ENCODE assay signal across 23 cellular contexts in the genomic region with DNA sequence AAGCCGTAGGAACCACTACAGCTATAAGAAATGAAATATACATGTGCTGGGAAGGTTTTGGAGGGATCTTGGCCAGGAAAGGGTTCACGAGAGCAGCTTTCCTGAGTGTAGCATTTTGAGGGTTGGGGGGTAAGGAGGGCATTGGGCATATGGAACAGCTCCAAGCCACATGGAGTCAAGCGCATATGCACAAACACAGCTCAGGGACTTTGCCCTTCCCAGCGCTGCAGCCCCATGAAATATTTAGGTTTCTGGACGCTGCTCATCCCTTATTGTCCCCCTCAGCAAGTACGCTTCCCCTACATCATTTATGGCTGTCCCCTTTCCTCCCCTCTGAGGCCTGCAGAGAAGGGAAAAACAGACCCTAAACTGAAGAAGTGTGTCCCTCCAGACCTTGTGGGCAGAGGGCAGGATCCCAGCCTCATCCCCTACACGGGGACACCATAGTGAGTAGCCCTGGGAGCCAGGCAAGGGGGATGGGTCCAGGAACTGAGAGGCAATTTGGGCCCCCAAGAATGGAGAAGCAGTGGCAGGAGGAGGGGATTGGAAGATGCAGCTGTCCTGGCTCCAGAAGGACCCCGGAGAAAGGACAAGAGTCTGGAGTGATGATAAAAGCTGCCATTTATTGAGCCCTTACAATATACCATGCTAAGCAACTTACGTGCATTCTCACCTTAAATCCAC. TPM values are rescaled to one million over a fixed set of nuclear protein-coding genes. Genes with fewer than 3 reads are reported as not detected.
DNase-seq lines count a peak whose midpoint lies in the region; ATAC-seq and TF ChIP-seq lines count a peak whose summit lies in the region.
"Had no signal": no experiment of that assay in that cellular context is flagged by ENCODE, and none has a peak within 500 bp of the region (broad histone marks: within the 10 kb centered on the region; RNA-seq: fewer than 3 reads in every experiment).

No MANE protein-coding gene starts in this region.

- H3K4me1 ChIP-seq in IMR-90 (ENCODE audit: control insufficient read depth, insufficient read depth, low read length) (peaks cover 17% of the 10 kb centered on the region), thymus (ENCODE audit: control insufficient read depth, insufficient read depth, low read length) (peaks cover 68% of the 10 kb centered on the region), ovary (ENCODE audit: insufficient read depth) (peaks cover 3% of the 10 kb centered on the region), MM.1S (ENCODE audit: low read length) (peaks cover 15% of the 10 kb centered on the region)

- CTCF ChIA-PET in IMR-90 (lab: Yijun Ruan, JAX), result interaction anchor here (1.1 kb wide), 2 partner anchors 34 to 35 kb away, joined by 3 to 4 read pairs; a partner anchor contains a TSS

- TF ChIP-seq POLR2A in IMR-90 (IDR thresholded peaks at IDR 0.05; ENCODE audit: low read depth, low read length) (no peak), ovary (IDR thresholded peaks at IDR 0.05) (no peak)

- no peak overlapping the region for H3K14ac ChIP-seq in IMR-90 (replicated peaks; ENCODE audit: low read depth, low read length)

- peaks cover 26% of the 10 kb centered on the region for H3K9me1 ChIP-seq in IMR-90 (ENCODE audit: insufficient read depth, low read length)

- peaks cover 3% of the 10 kb centered on the region; the same call in 1 of the 2 replicates for H3K27me3 ChIP-seq in IMR-90 (ENCODE audit: control insufficient read depth, insufficient read depth, low read length)
- no peaks in the 10 kb centered on the region for H3K27me3 ChIP-seq in neural cell (ENCODE audit: insufficient read depth, low read depth, low read length)
- no peaks in the 10 kb centered on the region for H3K27me3 ChIP-seq in thymus (ENCODE audit: control insufficient read depth, insufficient read depth)
- no peaks in the 10 kb centered on the region for H3K27me3 ChIP-seq in ovary
- no peaks in the 10 kb centered on the region for H3K27me3 ChIP-seq in MM.1S (replicated peaks; ENCODE audit: insufficient read depth, low read length)
- H3K27me3 ChIP-seq: MG63, vagina had no signal

- H3K27ac ChIP-seq in IMR-90 (ENCODE audit: insufficient read depth, low read length) (no peak overlapping the region), neural cell (ENCODE audit: low read length) (peak overlapping the region; percentile 98), thymus (ENCODE audit: low read depth) (peak overlapping the region; percentile 5), ovary (no peak overlapping the region), MM.1S (ENCODE audit: low read length) (no peak overlapping the region)
- H3K27ac ChIP-seq: C4-2B, prostate gland had no signal

- no peak overlapping the region; the same call in 1 of the 2 replicates for H3K56ac ChIP-seq in IMR-90 (ENCODE audit: extremely low read depth, insufficient read depth, low read length)

- peak overlapping the region; percentile 73; the same call in 1 of the 2 replicates for H4K91ac ChIP-seq in IMR-90 (ENCODE audit: insufficient read depth, low read depth, low read length)

- H3K27ac Mint-ChIP-seq in endothelial cell (ENCODE audit: unreplicated experiment), result peak overlapping the region; percentile 52
- no peak overlapping the region for H3K27ac Mint-ChIP-seq in osteocyte (ENCODE audit: unreplicated experiment)
- H3K27ac Mint-ChIP-seq: activated CD4-positive, alpha-beta memory T cell treated with anti-CD3 and anti-CD28 coated beads for 36 hours; activated T-helper 17 cell treated with anti-CD3 and anti-CD28 coated beads, Interleukin-2, amount 50 U/mL, for 72 hours; natural killer cell treated with Interleukin-12 subunit alpha and Interleukin-12 subunit beta and Interleukin-15 and Interleukin-18, amount 100 ng/mL, for 72 hours had no signal

- no peaks in the 10 kb centered on the region for H3K79me1 ChIP-seq in IMR-90 (ENCODE audit: low read depth in 1 of 2, low read length in 2 of 2)

- TF ChIP-seq RAD21 in IMR-90 (IDR thresholded peaks at IDR 0.05; ENCODE audit: low read length) (no peak), neural cell (conservative IDR thresholded peaks at IDR 0.05) (no peak)

- 90% methylated on average over 2 of the region's 9 CpGs; no CpG with 5 or more reads in 1 of the 2 experiments for WGBS in IMR-90 (ENCODE audit: extremely low coverage in 2 of 2, insufficient read length in 1 of 2), 2 experiments
- 95% methylated on average over 9 of the region's 9 CpGs for WGBS in thymus
- 65 to 71% (median 70%) methylated on average over 9 of the region's 9 CpGs for WGBS in ovary, 3 donors

- peak overlapping the region; percentile 70 for H2BK120ac ChIP-seq in IMR-90 (ENCODE audit: low read depth, low read length)

- H4K5ac ChIP-seq in IMR-90 (ENCODE audit: low read depth, low read length), result no peak overlapping the region

- no peak overlapping the region for H3K4me2 ChIP-seq in IMR-90 (ENCODE audit: low read depth, low read length)
- peak overlapping the region; percentile 59 for H3K4me2 ChIP-seq in neural cell (ENCODE audit: low read length)
- no peak overlapping the region for H3K4me2 ChIP-seq in MM.1S (ENCODE audit: low read depth, low read length)

- H3K9ac ChIP-seq in IMR-90 (ENCODE audit: low read depth, low read length) (no peak overlapping the region), neural cell (ENCODE audit: low read length) (peak overlapping the region; percentile 77), MM.1S (ENCODE audit: low read length) (no peak overlapping the region)

- H3K36me3 ChIP-seq in IMR-90 (ENCODE audit: control insufficient read depth, insufficient read depth, low read length) (no peaks in the 10 kb centered on the region), neural cell (ENCODE audit: insufficient read depth, low read length) (no peaks in the 10 kb centered on the region), thymus (ENCODE audit: control insufficient read depth, insufficient read depth) (no peaks in the 10 kb centered on the region), ovary (no peaks in the 10 kb centered on the region), MM.1S (replicated peaks; ENCODE audit: insufficient read depth, low read length) (no peaks in the 10 kb centered on the region)
- H3K36me3 ChIP-seq: MG63, prostate gland, vagina had no signal

- no peak for TF ChIP-seq EP300 in neural cell (conservative IDR thresholded peaks at IDR 0.05; ENCODE audit: poor library complexity, severe bottlenecking)
- TF ChIP-seq EP300 in ovary (IDR thresholded peaks at IDR 0.05), result no peak

- no peaks in the 10 kb centered on the region for H3K9me3 Mint-ChIP-seq in endothelial cell (ENCODE audit: unreplicated experiment)
- no peaks in the 10 kb centered on the region for H3K9me3 Mint-ChIP-seq in osteocyte (ENCODE audit: unreplicated experiment)
- H3K9me3 Mint-ChIP-seq: activated CD4-positive, alpha-beta memory T cell treated with anti-CD3 and anti-CD28 coated beads for 36 hours; activated naive CD4-positive, alpha-beta T cell treated with anti-CD3 and anti-CD28 coated beads, Interleukin-2, amount 50 U/mL, for 72 hours; activated T-helper 17 cell treated with anti-CD3 and anti-CD28 coated beads, Interleukin-2, amount 50 U/mL, for 72 hours; central memory CD8-positive, alpha-beta T cell; natural killer cell treated with Interleukin-12 subunit alpha and Interleukin-12 subunit beta and Interleukin-15 and Interleukin-18, amount 100 ng/mL, for 72 hours had no signal

- peak overlapping the region; percentile 35; the same call in 1 of the 2 replicates for H2AK5ac ChIP-seq in IMR-90 (ENCODE audit: low read depth, low read length)

- ATAC-seq in IMR-90 (ENCODE audit: low read depth), result no peak
- ATAC-seq: activated T-helper 17 cell treated with anti-CD3 and anti-CD28 coated beads, Interleukin-2, amount 50 U/mL, for 72 hours; natural killer cell treated with Interleukin-12 subunit alpha and Interleukin-12 subunit beta and Interleukin-15 and Interleukin-18, amount 100 ng/mL, for 72 hours had no signal

- H3K36me3 Mint-ChIP-seq in endothelial cell (ENCODE audit: low read depth, unreplicated experiment) (peaks cover 17% of the 10 kb centered on the region), osteocyte (ENCODE audit: unreplicated experiment) (no peaks in the 10 kb centered on the region)
- H3K36me3 Mint-ChIP-seq: activated CD4-positive, alpha-beta memory T cell treated with anti-CD3 and anti-CD28 coated beads for 36 hours; activated naive CD4-positive, alpha-beta T cell treated with anti-CD3 and anti-CD28 coated beads, Interleukin-2, amount 50 U/mL, for 72 hours; natural killer cell treated with Interleukin-12 subunit alpha and Interleukin-12 subunit beta and Interleukin-15 and Interleukin-18, amount 100 ng/mL, for 72 hours had no signal

- in situ Hi-C loops in IMR-90 (cut with MboI; ENCODE audit: low sequenced_read_pairs), result no loop called here

- no peak overlapping the region for H3K4me3 ChIP-seq in IMR-90 (ENCODE audit: insufficient read depth, low read depth, low read length)
- H3K4me3 ChIP-seq in neural cell (ENCODE audit: low read length), result peak overlapping the region; percentile 62
- no peak overlapping the region for H3K4me3 ChIP-seq in thymus (ENCODE audit: low read length)
- no peak overlapping the region for H3K4me3 ChIP-seq in ovary
- no peak overlapping the region for H3K4me3 ChIP-seq in MM.1S (ENCODE audit: low read length)
- H3K4me3 ChIP-seq: K562, MG63, prostate gland, vagina had no signal

- DNase-seq in IMR-90, result no peak
- DNase-seq in endothelial cell (ENCODE audit: low spot score), result no peak
- no peak for DNase-seq in GF-D8 (lab: John Stamatoyannopoulos, UW)
- DNase-seq in ovary, result no peak
- DNase-seq in MM.1S, result no peak
- no peak for DNase-seq in osteocyte (ENCODE audit: extremely low spot score, unreplicated experiment)
- DNase-seq: activated CD4-positive, CD25-positive, alpha-beta regulatory T cell; activated CD8-positive, alpha-beta memory T cell treated with anti-CD3 and anti-CD28 coated beads, Interleukin-2, amount 50 U/mL, for 48 hours; MG63; NCI-H1417 treated with DMSO at 0.1 percent for 48 hours; NCI-H2107; SHP77 treated with DMSO at 0.1 percent for 48 hours had no signal

- H3K27me3 Mint-ChIP-seq in endothelial cell (ENCODE audit: unreplicated experiment) (peaks cover 23% of the 10 kb centered on the region), osteocyte (ENCODE audit: unreplicated experiment) (no peaks in the 10 kb centered on the region)
- H3K27me3 Mint-ChIP-seq: natural killer cell treated with Interleukin-12 subunit alpha and Interleukin-12 subunit beta and Interleukin-15 and Interleukin-18, amount 100 ng/mL, for 72 hours had no signal

- no peak overlapping the region for H2AFZ ChIP-seq in IMR-90 (replicated peaks; ENCODE audit: low read length, poor library complexity)
- H2AFZ ChIP-seq in neural cell (ENCODE audit: low read depth, low read length), result no peak overlapping the region
- no peak overlapping the region for H2AFZ ChIP-seq in MM.1S (ENCODE audit: low read length)

- no peak overlapping the region; a peak in 1 of 4 replicates for H4K8ac ChIP-seq in IMR-90 (ENCODE audit: low read depth in 2 of 2, low read length in 2 of 2)

- H3F3A ChIP-seq in neural cell (ENCODE audit: insufficient read depth, low read length, poor library complexity, severe bottlenecking) (no peaks in the 10 kb centered on the region), MM.1S (ENCODE audit: insufficient read depth, low read length) (no peaks in the 10 kb centered on the region; the same call in 1 of the 2 replicates)

- H3K23ac ChIP-seq in IMR-90 (ENCODE audit: low read depth, low read length), result 0 out of 2 replicates have a peak overlapping the region, but pooled peaks have one; percentile 15

- peak overlapping the region; percentile 30 for H3K4ac ChIP-seq in IMR-90 (ENCODE audit: low read depth, low read length)

- POLR2A ChIA-PET in IMR-90 (lab: Charles Lee; ENCODE audit: unreplicated experiment), result no interaction called here

- peaks cover 21% of the 10 kb centered on the region for H3K79me2 ChIP-seq in neural cell (replicated peaks; ENCODE audit: insufficient read depth, low read length)
- no peaks in the 10 kb centered on the region for H3K79me2 ChIP-seq in MM.1S (ENCODE audit: low read length)

- dilution Hi-C loops in IMR-90 (cut with HindIII; ENCODE audit: low sequenced_read_pairs, unreplicated experiment), result no loop called here

- H3K4me3 Mint-ChIP-seq in endothelial cell (ENCODE audit: unreplicated experiment) (no peak overlapping the region), osteocyte (ENCODE audit: unreplicated experiment) (no peak overlapping the region)
- H3K4me3 Mint-ChIP-seq: activated CD4-positive, alpha-beta memory T cell treated with anti-CD3 and anti-CD28 coated beads for 36 hours; activated T-helper 17 cell treated with anti-CD3 and anti-CD28 coated beads, Interleukin-2, amount 50 U/mL, for 72 hours; central memory CD8-positive, alpha-beta T cell; natural killer cell treated with Interleukin-12 subunit alpha and Interleukin-12 subunit beta and Interleukin-15 and Interleukin-18, amount 100 ng/mL, for 72 hours had no signal

- H2BK15ac ChIP-seq in IMR-90 (ENCODE audit: low read depth, low read length), result peak overlapping the region; percentile 64; the same call in 2 of the 3 replicates

- H3K9me2 ChIP-seq in neural cell (ENCODE audit: insufficient read depth, low read length), result no peaks in the 10 kb centered on the region
- H3K9me2 ChIP-seq in MM.1S (replicated peaks; ENCODE audit: insufficient read depth, low read length), result no peaks in the 10 kb centered on the region

- no TSS peak for BruUV-seq in IMR-90 (replicated peaks; lab: Mats Ljungman, UMichigan)

- H4K20me1 ChIP-seq in IMR-90 (ENCODE audit: insufficient read depth, low read length) (no peaks in the 10 kb centered on the region), neural cell (ENCODE audit: insufficient read depth) (no peaks in the 10 kb centered on the region), MM.1S (ENCODE audit: insufficient read depth, low read length) (no peaks in the 10 kb centered on the region)

- intact Hi-C loops in IMR-90 (cut with micrococcal nuclease), result no loop called here
- intact Hi-C loops in ovary (cut with DNase I), result no loop called here

- H2BK20ac ChIP-seq in IMR-90 (ENCODE audit: low read depth, low read length), result peak overlapping the region; percentile 34

- H3K18ac ChIP-seq in IMR-90 (ENCODE audit: low read depth, low read length), result no peak overlapping the region

- H3K9me3 ChIP-seq in IMR-90 (ENCODE audit: control insufficient read depth, insufficient read depth, low read length) (no peaks in the 10 kb centered on the region), neural cell (ENCODE audit: low read length) (no peaks in the 10 kb centered on the region), thymus (ENCODE audit: control insufficient read depth) (no peaks in the 10 kb centered on the region), ovary (no peaks in the 10 kb centered on the region), MM.1S (replicated peaks; ENCODE audit: insufficient read depth, low read length) (no peaks in the 10 kb centered on the region)
- H3K9me3 ChIP-seq: MG63, prostate gland, vagina had no signal

- H3K4me1 Mint-ChIP-seq in endothelial cell (ENCODE audit: unreplicated experiment), result peaks cover 77% of the 10 kb centered on the region
- peaks cover 47% of the 10 kb centered on the region for H3K4me1 Mint-ChIP-seq in osteocyte (ENCODE audit: unreplicated experiment)
- H3K4me1 Mint-ChIP-seq: central memory CD8-positive, alpha-beta T cell had no signal

- H2AK9ac ChIP-seq in IMR-90 (replicated peaks; ENCODE audit: low read depth, low read length, poor library complexity), result no peak overlapping the region

- H2BK5ac ChIP-seq in IMR-90 (ENCODE audit: low read depth, low read length, poor library complexity, severe bottlenecking), result no peak overlapping the region

- TF ChIP-seq CTCF in IMR-90 (conservative IDR thresholded peaks at IDR 0.05; ENCODE audit: low read depth, low read length) (no peak), endothelial cell (IDR thresholded peaks at IDR 0.05; ENCODE audit: unreplicated experiment) (no peak), neural cell (IDR thresholded peaks at IDR 0.05; ENCODE audit: poor library complexity, severe bottlenecking) (no peak), ovary (IDR thresholded peaks at IDR 0.05) (no peak), MM.1S (IDR thresholded peaks at IDR 0.05; ENCODE audit: low read length) (no peak), osteocyte (IDR thresholded peaks at IDR 0.05) (no peak)

RNA-seq across cellular contexts. Expression of a gene that starts 33.7 kb away (rescaled TPM):
- total RNA-seq in IMR-90 (2012; rRNA removed), result 0.83 and 0.90 TPM in 2 replicates
- 0.74 and 0.82 TPM in 2 replicates for polyA plus RNA-seq in IMR-90 (2012; rRNA removed)
- polyA plus RNA-seq in IMR-90 (2012; cell fraction: cytosol; rRNA removed), result 0.26 and 0.82 TPM in 2 replicates
- polyA plus RNA-seq in IMR-90 (2012; cell fraction: nucleus; rRNA removed; ENCODE audit: low replicate concordance), result 0.44 and 0.89 TPM in 2 replicates
- total RNA-seq in endothelial cell (ENCODE audit: unreplicated experiment), result 140 TPM
- polyA plus RNA-seq in neural cell, result 13.9 and 21.3 TPM in 2 replicates
- 86.4 and 103 TPM in 2 replicates for polyA minus RNA-seq in neural cell
- 5.1 TPM for polyA plus RNA-seq in thymus
- total RNA-seq in ovary, result 10 to 100 TPM in 2 of 7 donors, 1 to 10 TPM in 5; 3.2 to 13.8 (median 8.8) TPM
- 1 to 10 TPM; 4.1 to 7.0 TPM for polyA plus RNA-seq in ovary
- total RNA-seq in osteocyte, result 6.3 and 7.3 TPM in 2 replicates
- total RNA-seq: activated CD4-positive, alpha-beta memory T cell treated with anti-CD3 and anti-CD28 coated beads for 36 hours had no signal

Comparison
In these comparisons a context has a peak if more than half of its experiments do, and no peak if none do; other contexts are left out.
1. H3K27ac ChIP-seq: peak in neural cell (single experiment) and thymus (single experiment); none in IMR-90 (single experiment), ovary (0 of 2) and MM.1S (single experiment).